ENCODE assay signal across 29 cellular contexts in genomic region chr7:80500325-80500724, GRCh38. TPM values are rescaled to one million over a fixed set of nuclear protein-coding genes. Genes with fewer than 3 reads are reported as not detected.
A peak's percentile ranks its signal among the peaks of the same experiment; 100 is the strongest.
DNase-seq lines count a peak whose midpoint lies in the region; ATAC-seq, FAIRE-seq and TF ChIP-seq lines count a peak whose summit lies in the region.
"Had no signal": no experiment of that assay in that cellular context is flagged by ENCODE, and none has a peak within 500 bp of the region (broad histone marks: within the 10 kb centered on the region; RNA-seq: fewer than 3 reads in every experiment).

No MANE protein-coding gene starts in this region.

- TF ChIP-seq CTCF in Panc1 (IDR thresholded peaks at IDR 0.05) (no peak), osteoblast (IDR thresholded peaks at IDR 0.05; ENCODE audit: extremely low read depth, low read depth, low read length) (no peak)

- CTCF ChIA-PET in Panc1 (lab: Charles Lee) = no interaction called here

- H3K4me2 ChIP-seq in osteoblast (ENCODE audit: insufficient read depth, low read length) = no peak overlapping the region

- H3K9me3 ChIP-seq in Panc1 (ENCODE audit: control insufficient read depth, insufficient read depth, low read depth, low read length) (no peaks in the 10 kb centered on the region), osteoblast (ENCODE audit: low read depth, low read length) (no peaks in the 10 kb centered on the region)
- H3K9me3 ChIP-seq: lower lobe of right lung, neutrophil, testis, uterus had no signal

- peaks cover 34% of the 10 kb centered on the region for H3K4me1 ChIP-seq in ACC112 (ENCODE audit: control insufficient read depth, insufficient read depth, low read length, unreplicated experiment)
- peaks cover 8% of the 10 kb centered on the region for H3K4me1 ChIP-seq in Panc1 (ENCODE audit: control insufficient read depth, insufficient read depth, low read length)
- peaks cover 34% of the 10 kb centered on the region for H3K4me1 ChIP-seq in osteoblast (ENCODE audit: insufficient read depth, low read length)
- H3K4me1 ChIP-seq: testis had no signal

- DNase-seq in Panc1 (ENCODE audit: low read depth, low spot score) (no peak), epithelial cell of prostate (ENCODE audit: low read depth, low spot score) (no peak), osteoblast (ENCODE audit: insufficient read length, low spot score, missing footprints) (no peak), OCI-M2 (lab: John Stamatoyannopoulos, UW; ENCODE audit: unreplicated experiment) (no peak), left colon (no peak), activated gamma-delta T cell treated with Interleukin-2 at 50 U/mL for 16 hours (no peak), RCC 7860 (ENCODE audit: low spot score) (no peak)
- DNase-seq: activated CD4-positive, alpha-beta T cell treated with anti-CD3 and anti-CD28 coated beads for 4 hours; activated naive CD4-positive, alpha-beta T cell treated with anti-CD3 and anti-CD28 coated beads, Interleukin-2, amount 10 ng/mL, durations not matched to agents 7 days and 5 days; activated T-cell treated with anti-CD3 and anti-CD28 coated beads, Interleukin-2, amount 50 U/mL, for 4 hours; Calu3; central memory CD4-positive, alpha-beta T cell; H7; lower lobe of right lung; NCI-H1694 treated with DMSO at 0.1 percent for 48 hours; NCI-H524 treated with DMSO at 0.1 percent for 48 hours; stimulated activated CD4-positive, alpha-beta T cell treated with anti-CD3 and anti-CD28 coated beads, Interleukin-4, amount 100 ng/mL, for 1 hour; stimulated activated naive B cell treated with anti-CD40 and anti-IgM and Interleukin-4, amounts not matched to agents 10 μg/mL and 1 μg/mL and 100 μg/mL, for 72 hours; testis; uterus had no signal

- in situ Hi-C loops in Panc1 (cut with HindIII; ENCODE audit: low pct_unique_long_range_greater_than_20kb, low sequenced_read_pairs) = no loop called here

- no peaks in the 10 kb centered on the region for H4K20me1 ChIP-seq in osteoblast (ENCODE audit: insufficient read depth, low read length)

- no peaks in the 10 kb centered on the region for H3K36me3 ChIP-seq in ACC112 (ENCODE audit: insufficient read depth, low read length)
- H3K36me3 ChIP-seq in Panc1 (ENCODE audit: control insufficient read depth, insufficient read depth, low read length) = no peaks in the 10 kb centered on the region
- H3K36me3 ChIP-seq in osteoblast (ENCODE audit: insufficient read depth, low read length) = no peaks in the 10 kb centered on the region
- H3K36me3 ChIP-seq: lower lobe of right lung, neutrophil, uterus had no signal

- H3K27me3 ChIP-seq in ACC112 (ENCODE audit: insufficient read depth, low read length) = no peaks in the 10 kb centered on the region
- no peaks in the 10 kb centered on the region for H3K27me3 ChIP-seq in Panc1 (ENCODE audit: control insufficient read depth, insufficient read depth, low read length)
- no peaks in the 10 kb centered on the region for H3K27me3 ChIP-seq in osteoblast (ENCODE audit: insufficient read depth, low read length)
- H3K27me3 ChIP-seq: neutrophil, testis, uterus had no signal

- POLR2A ChIA-PET in Panc1 (lab: Charles Lee) = no interaction called here

- no TSS peak for BruUV-seq in Panc1 (replicated peaks; lab: Mats Ljungman, UMichigan)

- H2AFZ ChIP-seq in ACC112 (ENCODE audit: low read length, unreplicated experiment) (peak overlapping the region; percentile 59), osteoblast (ENCODE audit: low read length) (no peak overlapping the region)

- ATAC-seq in Panc1 = no peak
- ATAC-seq in left colon = no peak
- ATAC-seq: activated T-cell treated with anti-CD3 and anti-CD28 coated beads, Interleukin-2, amount 50 U/mL, for 4 hours; stimulated activated naive B cell treated with anti-CD40 and anti-IgM and Interleukin-4, amounts not matched to agents 10 μg/mL and 1 μg/mL and 100 μg/mL, for 72 hours had no signal

- intact Hi-C loops in Panc1 (cut with micrococcal nuclease; ENCODE audit: unreplicated experiment) (no loop called here), left colon (cut with DNase I, micrococcal nuclease) (no loop called here)

- FAIRE-seq in RCC 7860 (lab: Jason Lieb, UNC) = no peak

- H3K79me2 ChIP-seq in ACC112 (ENCODE audit: control insufficient read depth, insufficient read depth, low read length, unreplicated experiment) (no peaks in the 10 kb centered on the region), osteoblast (ENCODE audit: insufficient read depth, low read length) (no peaks in the 10 kb centered on the region)

- peak overlapping the region; percentile 100 for H3K27ac ChIP-seq in ACC112 (ENCODE audit: low read depth, low read length)
- peak overlapping the region; percentile 78 for H3K27ac ChIP-seq in Panc1 (ENCODE audit: low read length)
- H3K27ac ChIP-seq in epithelial cell of prostate = peak overlapping the region; percentile 89
- peak overlapping the region; percentile 92 for H3K27ac ChIP-seq in osteoblast (ENCODE audit: low read depth, low read length)
- H3K27ac ChIP-seq: C4-2B, lower lobe of right lung, neutrophil, testis had no signal

- no peak overlapping the region for H3K4me3 ChIP-seq in ACC112 (ENCODE audit: low read depth, low read length)
- H3K4me3 ChIP-seq in Panc1 (ENCODE audit: low read depth in 2 of 2, low read length in 2 of 2) = no peak overlapping the region
- no peak overlapping the region for H3K4me3 ChIP-seq in osteoblast (ENCODE audit: insufficient read depth, low read length)
- H3K4me3 ChIP-seq: lower lobe of right lung, testis, uterus had no signal

RNA-seq across cellular contexts. Expression of gene GNAT3, which starts 11.5 kb away (rescaled TPM):
- total RNA-seq in Panc1 (2021; ENCODE audit: unreplicated experiment) (not detected), osteoblast (not detected in 2 replicates), left colon (not detected)
- not detected for polyA plus RNA-seq in Panc1 (2012; ENCODE audit: insufficient read length)
- total RNA-seq: activated CD8-positive, alpha-beta memory T cell treated with anti-CD3 and anti-CD28 coated beads for 36 hours; activated T-cell treated with anti-CD3 and anti-CD28 coated beads, Interleukin-2, amount 50 U/mL, for 4 hours; Calu3; dermis microvascular lymphatic vessel endothelial cell; H7; LHCN-M2; lower lobe of right lung; RPMI7951; T-helper 2 cell treated with Interferon-gamma antibody and Interleukin-4, amounts not matched to agents 100 ng/mL and 5 ng/mL, for 36 hours; testis; uterus had no signal
- polyA plus RNA-seq: AG04450 had no signal
